In genomic region chr16:89560413-89561194, GRCh38 we compare ENCODE assay signal across 1 cellular context.
A peak's percentile ranks its signal among the peaks of the same experiment; 100 is the strongest.
TF ChIP-seq lines count a peak whose summit lies in the region.

TSS of gene RPL13 (plus strand) at chr16:89560682. CDS start at chr16:89560960, 278 bp downstream.

TF ChIP-seq in HEK293, 187 proteins besides CTCF, POLR2A, EP300 and RAD21 (continued from another document and continues in another):
- TF ChIP-seq PRDM2 (tag by site-specific recombination; IDR thresholded peaks at IDR 0.05; ENCODE audit: borderline replicate concordance) (no peak), INSM2 (tag by site-specific recombination; IDR thresholded peaks at IDR 0.05) (no peak), ZFP3 (tag by site-specific recombination; IDR thresholded peaks at IDR 0.05; ENCODE audit: low read depth) (no peak), ZNF223 (tag by site-specific recombination; IDR thresholded peaks at IDR 0.05) (no peak), ZNF221 (tag by site-specific recombination; IDR thresholded peaks at IDR 0.05; ENCODE audit: borderline replicate concordance) (no peak), ZNF501 (tag by site-specific recombination; IDR thresholded peaks at IDR 0.05) (peak; percentile 71), ZNF184 (tag by site-specific recombination; IDR thresholded peaks at IDR 0.05) (no peak), TCF7L2 (IDR thresholded peaks at IDR 0.05; ENCODE audit: borderline replicate concordance, low read depth, low read length) (no peak), ZEB2 (tag by site-specific recombination; IDR thresholded peaks at IDR 0.05) (no peak; the same call in 1 of the 2 replicates), HIC1 (tag by site-specific recombination; IDR thresholded peaks at IDR 0.05) (no peak; the same call in 1 of the 2 replicates), HOXD13 (CRISPR knock-in tag; IDR thresholded peaks at IDR 0.05; ENCODE audit: borderline replicate concordance) (0 out of 2 replicates have a peak, but pooled peaks have one; percentile 31), ZNF138 (tag by site-specific recombination; IDR thresholded peaks at IDR 0.05; ENCODE audit: borderline replicate concordance) (no peak), ZBTB17 (tag by site-specific recombination; IDR thresholded peaks at IDR 0.05) (0 out of 2 replicates have a peak, but pooled peaks have one; percentile 46), ZNF10 (tag by site-specific recombination; IDR thresholded peaks at IDR 0.05) (no peak), ZNF561 (tag by site-specific recombination; IDR thresholded peaks at IDR 0.05; ENCODE audit: borderline replicate concordance) (no peak), ZBTB49 (tag by site-specific recombination; IDR thresholded peaks at IDR 0.05; ENCODE audit: low read depth) (no peak), ZNF112 (tag by site-specific recombination; IDR thresholded peaks at IDR 0.05) (no peak), KLF17 (tag by site-specific recombination; IDR thresholded peaks at IDR 0.05) (peak; percentile 75), ZNF274 (IDR thresholded peaks at IDR 0.05; ENCODE audit: low read length) (no peak), ZNF274 (tag by site-specific recombination; IDR thresholded peaks at IDR 0.05; ENCODE audit: borderline replicate concordance) (no peak), ZNF146 (tag by site-specific recombination; IDR thresholded peaks at IDR 0.05) (no peak), ELK4 (IDR thresholded peaks at IDR 0.05; ENCODE audit: borderline replicate concordance, low read depth, low read length) (no peak), ZNF521 (tag by site-specific recombination; IDR thresholded peaks at IDR 0.05) (no peak), PRDM1 (tag by site-specific recombination; IDR thresholded peaks at IDR 0.05) (no peak), ZNF394 (tag by site-specific recombination; IDR thresholded peaks at IDR 0.05; ENCODE audit: borderline replicate concordance) (no peak; the same call in none of the 2 replicates), ZNF155 (tag by site-specific recombination; IDR thresholded peaks at IDR 0.05) (no peak), PRDM6 (tag by site-specific recombination; IDR thresholded peaks at IDR 0.05) (no peak), ZNF391 (tag by site-specific recombination; IDR thresholded peaks at IDR 0.05; ENCODE audit: borderline replicate concordance, low read depth) (peak; percentile 65; the same call in 1 of the 2 replicates), ZNF558 (tag by site-specific recombination; IDR thresholded peaks at IDR 0.05) (no peak), ZBTB6 (tag by site-specific recombination; IDR thresholded peaks at IDR 0.05) (no peak; the same call in 1 of the 2 replicates), ZNF514 (tag by site-specific recombination; IDR thresholded peaks at IDR 0.05) (no peak), ZNF23 (tag by site-specific recombination; IDR thresholded peaks at IDR 0.05; ENCODE audit: borderline replicate concordance) (no peak), ZNF19 (tag by site-specific recombination; IDR thresholded peaks at IDR 0.05; ENCODE audit: low read depth) (no peak), ZNF621 (tag by site-specific recombination; IDR thresholded peaks at IDR 0.05) (no peak), ZNF175 (tag by site-specific recombination; IDR thresholded peaks at IDR 0.05) (no peak), BCL6B (tag by site-specific recombination; IDR thresholded peaks at IDR 0.05) (0 out of 2 replicates have a peak, but pooled peaks have one; percentile 7), ZNF140 (tag by site-specific recombination; IDR thresholded peaks at IDR 0.05) (no peak), ZNF791 (tag by site-specific recombination; IDR thresholded peaks at IDR 0.05) (0 out of 2 replicates have a peak, but pooled peaks have one; percentile 3), ZNF701 (tag by site-specific recombination; IDR thresholded peaks at IDR 0.05) (no peak), SCRT1 (tag by site-specific recombination; IDR thresholded peaks at IDR 0.05; ENCODE audit: borderline replicate concordance) (0 out of 2 replicates have a peak, but pooled peaks have one; percentile 49), YY1 (tag by site-specific recombination; IDR thresholded peaks at IDR 0.05) (peak; percentile 50), ZNF776 (tag by site-specific recombination; IDR thresholded peaks at IDR 0.05; ENCODE audit: borderline replicate concordance) (peak; percentile 72; the same call in 1 of the 2 replicates), ZNF169 (tag by site-specific recombination; IDR thresholded peaks at IDR 0.05) (no peak), ZNF660 (tag by site-specific recombination; IDR thresholded peaks at IDR 0.05) (peak; percentile 86), KLF16 (tag by site-specific recombination; IDR thresholded peaks at IDR 0.05) (peak; percentile 43; the same call in 1 of the 2 replicates)
